18 cellular contexts compared by ENCODE assay signal in the genomic region with DNA sequence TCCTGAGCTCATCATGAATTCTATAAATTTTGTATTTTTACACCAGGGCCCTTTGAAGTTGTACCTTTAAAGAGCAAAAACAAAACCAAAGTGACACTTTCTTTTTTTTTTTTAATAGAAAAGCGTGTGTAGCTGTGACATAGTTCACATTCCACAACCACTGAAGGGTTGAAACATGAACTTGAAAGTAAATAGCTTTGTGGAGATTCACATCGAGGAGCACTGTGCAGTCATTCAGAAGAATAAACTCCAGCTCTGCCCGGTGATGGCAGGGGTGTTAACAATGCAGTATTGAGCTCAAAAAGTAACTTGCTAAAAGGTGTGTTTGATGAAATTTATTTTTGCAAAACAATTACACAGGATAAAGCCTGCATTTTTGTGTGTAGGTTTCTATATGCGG.
"Had no signal": no experiment of that assay in that cellular context is flagged by ENCODE, and none has a peak within 500 bp of the region (broad histone marks: within the 10 kb centered on the region; RNA-seq: fewer than 3 reads in every experiment).

No MANE protein-coding gene starts in this region.

- H3K4me3 ChIP-seq: cardiac muscle cell, gastrocnemius medialis, heart right ventricle, left lung, smooth muscle cell, upper lobe of left lung had no signal

- H3K9me3 ChIP-seq: gastrocnemius medialis, upper lobe of left lung had no signal

- H3K27ac ChIP-seq: cardiac muscle cell, gastrocnemius medialis, heart right ventricle, left lung, upper lobe of left lung had no signal

- H3K36me3 Mint-ChIP-seq: natural killer cell had no signal

- H3K27ac Mint-ChIP-seq: activated CD8-positive, alpha-beta T cell treated with anti-CD3 and anti-CD28 coated beads, Interleukin-2, amount 10 ng/mL, durations not matched to agents 7 days and 5 days; activated naive CD4-positive, alpha-beta T cell treated with anti-CD3 and anti-CD28 coated beads, Interleukin-2, amount 50 U/mL, for 72 hours; natural killer cell had no signal

- H3K36me3 ChIP-seq: cardiac muscle cell, gastrocnemius medialis, heart right ventricle, left lung, upper lobe of left lung had no signal

- H3K27me3 ChIP-seq: cardiac muscle cell, gastrocnemius medialis, upper lobe of left lung had no signal

- H3K9me3 Mint-ChIP-seq: natural killer cell had no signal

- H3K4me3 Mint-ChIP-seq: activated CD8-positive, alpha-beta T cell treated with anti-CD3 and anti-CD28 coated beads, Interleukin-2, amount 10 ng/mL, durations not matched to agents 7 days and 5 days; natural killer cell had no signal

- ATAC-seq: activated CD8-positive, alpha-beta T cell treated with anti-CD3 and anti-CD28 coated beads, Interleukin-2, amount 10 ng/mL, durations not matched to agents 7 days and 5 days; activated naive CD4-positive, alpha-beta T cell treated with anti-CD3 and anti-CD28 coated beads, Interleukin-2, amount 50 U/mL, for 72 hours; gastrocnemius medialis; heart right ventricle; left lung; natural killer cell; stimulated activated naive CD8-positive, alpha-beta T cell treated with anti-CD3 and anti-CD28 coated beads, Interleukin-15, Interleukin-2, amounts not matched to agents 100 U/mL and 50 U/mL, for 24 hours had no signal

- DNase-seq: activated CD4-positive, alpha-beta T cell treated with anti-CD3 and anti-CD28 coated beads for 48 hours; activated CD8-positive, alpha-beta memory T cell treated with anti-CD3 and anti-CD28 coated beads, Interleukin-2, amount 50 U/mL, for 4 hours; activated CD8-positive, alpha-beta T cell treated with anti-CD3 and anti-CD28 coated beads, Interleukin-2, amount 10 ng/mL, durations not matched to agents 7 days and 5 days; activated gamma-delta T cell; activated T-cell treated with anti-CD3 and anti-CD28 coated beads, Interleukin-2, amount 50 U/mL, for 48 hours; erythroblast; gastrocnemius medialis; heart right ventricle; left lung; mesenchymal stem cell; natural killer cell; nucleus accumbens; stimulated activated naive CD8-positive, alpha-beta T cell treated with anti-CD3 and anti-CD28 coated beads, Interleukin-15, Interleukin-2, amounts not matched to agents 100 U/mL and 50 U/mL, for 24 hours; T-helper 2 cell; upper lobe of left lung had no signal

- H3K4me1 ChIP-seq: gastrocnemius medialis, heart right ventricle, left lung, upper lobe of left lung had no signal
